In genomic region chr9:38068616-38068865, GRCh38 we compare ENCODE assay signal across 8 cellular contexts. TPM values are rescaled to one million over a fixed set of nuclear protein-coding genes. Genes with fewer than 3 reads are reported as not detected.
DNase-seq lines count a peak whose midpoint lies in the region; ATAC-seq and TF ChIP-seq lines count a peak whose summit lies in the region.

No MANE protein-coding gene starts in this region.

- H3K9me3 ChIP-seq in ES-I3 (ENCODE audit: control insufficient read depth, insufficient read depth, low read length) (no peaks in the 10 kb centered on the region), esophagus muscularis mucosa (no peaks in the 10 kb centered on the region)

- POLR2A ChIA-PET in activated CD4-positive, alpha-beta memory T cell treated with anti-CD3 and anti-CD28 coated beads, Interleukin-2, amount 10 ng/mL, durations not matched to agents 7 days and 5 days (lab: Charles Lee), result interaction anchor here (1.0 to 1.2 kb wide), 2 partner anchors 16 to 157 kb away, joined by 3 read pairs; no protein-coding TSS in a partner anchor
- POLR2A ChIA-PET in naive thymus-derived CD8-positive, alpha-beta T cell (lab: Charles Lee), result no interaction called here

- H3K4me1 ChIP-seq in ES-I3 (ENCODE audit: insufficient read depth, low read length) (peaks cover 18% of the 10 kb centered on the region; the same call in 1 of the 2 replicates), esophagus muscularis mucosa (peaks cover 44 to 58% (median 55%) of the 10 kb centered on the region in 4 donors)

- peak; percentile 42 for DNase-seq in activated CD4-positive, alpha-beta memory T cell treated with anti-CD3 and anti-CD28 coated beads, Interleukin-2, amount 10 ng/mL, durations not matched to agents 7 days and 5 days
- DNase-seq in esophagus muscularis mucosa (ENCODE audit: extremely low spot score) (no peak), foreskin melanocyte (no peak), NK-92 (lab: John Stamatoyannopoulos, UW; ENCODE audit: unreplicated experiment) (no peak)
- DNase-seq in naive thymus-derived CD8-positive, alpha-beta T cell, result peak in 7 of 10 donors; percentile 30 to 68 (median 49)

- intact Hi-C loops in esophagus muscularis mucosa (cut with DNase I), result loop anchor here (2.0 to 5.0 kb wide), 2 partner anchors 41 to 156 kb away; no protein-coding TSS in a partner anchor

- TF ChIP-seq RAD21 in Ishikawa (IDR thresholded peaks at IDR 0.05; ENCODE audit: low read depth), result peak; percentile 38; the same call in 1 of the 2 replicates

- no CpG with 5 or more reads among the region's 35 CpGs for WGBS in esophagus muscularis mucosa

- peaks cover 22% of the 10 kb centered on the region for H3K4me1 Mint-ChIP-seq in activated CD4-positive, alpha-beta memory T cell treated with anti-CD3 and anti-CD28 coated beads, Interleukin-2, amount 10 ng/mL, durations not matched to agents 7 days and 5 days
- H3K4me1 Mint-ChIP-seq in naive thymus-derived CD8-positive, alpha-beta T cell, result peaks cover 17 to 39% (median 26%) of the 10 kb centered on the region in 4 donors

- no peaks in the 10 kb centered on the region for H3K36me3 Mint-ChIP-seq in activated CD4-positive, alpha-beta memory T cell treated with anti-CD3 and anti-CD28 coated beads, Interleukin-2, amount 10 ng/mL, durations not matched to agents 7 days and 5 days (ENCODE audit: low read depth)
- H3K36me3 Mint-ChIP-seq in naive thymus-derived CD8-positive, alpha-beta T cell, result no peaks in the 10 kb centered on the region

- H3K9me3 Mint-ChIP-seq in activated CD4-positive, alpha-beta memory T cell treated with anti-CD3 and anti-CD28 coated beads, Interleukin-2, amount 10 ng/mL, durations not matched to agents 7 days and 5 days, result no peaks in the 10 kb centered on the region
- H3K9me3 Mint-ChIP-seq in naive thymus-derived CD8-positive, alpha-beta T cell, result no peaks in the 10 kb centered on the region

- H3K36me3 ChIP-seq in ES-I3 (ENCODE audit: insufficient read depth, low read length) (no peaks in the 10 kb centered on the region), esophagus muscularis mucosa (no peaks in the 10 kb centered on the region)

- no peak for TF ChIP-seq POLR2A in esophagus muscularis mucosa (IDR thresholded peaks at IDR 0.05; ENCODE audit: low read depth)

- H3K4me3 ChIP-seq in esophagus muscularis mucosa, result peak overlapping the region; percentile 89 to 99 (median 94)

- H3K27me3 Mint-ChIP-seq in activated CD4-positive, alpha-beta memory T cell treated with anti-CD3 and anti-CD28 coated beads, Interleukin-2, amount 10 ng/mL, durations not matched to agents 7 days and 5 days, result peaks cover 27% of the 10 kb centered on the region
- H3K27me3 Mint-ChIP-seq in naive thymus-derived CD8-positive, alpha-beta T cell, result peaks cover 0 to 7% (median 0%) of the 10 kb centered on the region in 5 donors

- H3K27me3 ChIP-seq in esophagus muscularis mucosa, result peaks cover 0 to 4% (median 0%) of the 10 kb centered on the region in 4 donors

- peak; percentile 23 for ATAC-seq in GM21528 (IDR thresholded peaks at IDR 0.05; ENCODE audit: low FRiP score, unreplicated experiment)
- ATAC-seq in naive thymus-derived CD8-positive, alpha-beta T cell, result peak; percentile 54 to 60

- TF ChIP-seq EP300 in Ishikawa (IDR thresholded peaks at IDR 0.05; ENCODE audit: borderline replicate concordance) (no peak), esophagus muscularis mucosa (IDR thresholded peaks at IDR 0.05) (no peak)

- H3K27ac Mint-ChIP-seq in activated CD4-positive, alpha-beta memory T cell treated with anti-CD3 and anti-CD28 coated beads, Interleukin-2, amount 10 ng/mL, durations not matched to agents 7 days and 5 days, result no peak overlapping the region
- no peak overlapping the region for H3K27ac Mint-ChIP-seq in naive thymus-derived CD8-positive, alpha-beta T cell

- H3K27ac ChIP-seq in esophagus muscularis mucosa (replicated peaks in 1 of 4), result peak overlapping the region; percentile 87 to 98 (median 93)

- peak in 1 of 3 experiments; percentile 59 for TF ChIP-seq CTCF in esophagus muscularis mucosa (IDR thresholded peaks at IDR 0.05)

- CTCF ChIA-PET in activated CD4-positive, alpha-beta memory T cell treated with anti-CD3 and anti-CD28 coated beads, Interleukin-2, amount 10 ng/mL, durations not matched to agents 7 days and 5 days (lab: Charles Lee), result interaction anchor here (0.9 to 1.8 kb wide), 5 partner anchors 12 to 165 kb away, joined by 3 to 10 read pairs (median 4); partner anchors contain the start of gene SLC25A51

- H3K9ac ChIP-seq in ES-I3 (ENCODE audit: low read depth, low read length), result peak overlapping the region; percentile 84

- H3K4me3 Mint-ChIP-seq in activated CD4-positive, alpha-beta memory T cell treated with anti-CD3 and anti-CD28 coated beads, Interleukin-2, amount 10 ng/mL, durations not matched to agents 7 days and 5 days, result peak overlapping the region; percentile 57
- peak overlapping the region; percentile 49 to 90 (median 74) for H3K4me3 Mint-ChIP-seq in naive thymus-derived CD8-positive, alpha-beta T cell

TF ChIP-seq in Ishikawa, 13 proteins besides CTCF, POLR2A, EP300 and RAD21:
- TF ChIP-seq ZBTB7A (IDR thresholded peaks at IDR 0.05; ENCODE audit: low read depth) (0 out of 2 replicates have a peak, but pooled peaks have one; percentile 35), CREB1 (IDR thresholded peaks at IDR 0.05; ENCODE audit: low read depth) (no peak), TAF1 (IDR thresholded peaks at IDR 0.05; ENCODE audit: low read depth) (0 out of 2 replicates have a peak, but pooled peaks have one; percentile 41)
TF ChIP-seq in Ishikawa: peak in this region for 2.

RNA-seq across cellular contexts. Expression of gene SHB, which starts 0.5 kb away (rescaled TPM):
- total RNA-seq in activated CD4-positive, alpha-beta memory T cell treated with anti-CD3 and anti-CD28 coated beads, Interleukin-2, amount 10 ng/mL, durations not matched to agents 7 days and 5 days, result 1 to 10 TPM in 1 of 2 experiments, under 1 TPM in 1; 0.93 to 1.0 TPM
- 10 to 100 TPM; 16.6 to 21.2 (median 21.0) TPM for total RNA-seq in esophagus muscularis mucosa
- 1 to 10 TPM in 1 of 2 experiments, under 1 TPM in 1; 0.91 to 1.2 TPM for total RNA-seq in naive thymus-derived CD8-positive, alpha-beta T cell
- polyA plus RNA-seq in naive thymus-derived CD8-positive, alpha-beta T cell, result under 1 TPM; 0.20 to 0.54 (median 0.29) TPM

Comparison
In these comparisons a context has a peak if more than half of its experiments do, and no peak if none do; other contexts are left out.
1. DNase-seq: peak in activated CD4-positive, alpha-beta memory T cell treated with anti-CD3 and anti-CD28 coated beads, Interleukin-2, amount 10 ng/mL, durations not matched to agents 7 days and 5 days (single experiment) and naive thymus-derived CD8-positive, alpha-beta T cell (7 of 10); none in esophagus muscularis mucosa (single experiment), foreskin melanocyte (single experiment) and NK-92 (single experiment).
2. RNA of gene SHB, which starts 0.5 kb away (total RNA-seq): 16.6 to 21.2 TPM in esophagus muscularis mucosa; 0.91 to 1.2 TPM in naive thymus-derived CD8-positive, alpha-beta T cell and 0.93 to 1.0 TPM in activated CD4-positive, alpha-beta memory T cell treated with anti-CD3 and anti-CD28 coated beads, Interleukin-2, amount 10 ng/mL, durations not matched to agents 7 days and 5 days; every median in the first group is over 4 times any median in the second.